1 cellular context compared by ENCODE assay signal in the genomic region with DNA sequence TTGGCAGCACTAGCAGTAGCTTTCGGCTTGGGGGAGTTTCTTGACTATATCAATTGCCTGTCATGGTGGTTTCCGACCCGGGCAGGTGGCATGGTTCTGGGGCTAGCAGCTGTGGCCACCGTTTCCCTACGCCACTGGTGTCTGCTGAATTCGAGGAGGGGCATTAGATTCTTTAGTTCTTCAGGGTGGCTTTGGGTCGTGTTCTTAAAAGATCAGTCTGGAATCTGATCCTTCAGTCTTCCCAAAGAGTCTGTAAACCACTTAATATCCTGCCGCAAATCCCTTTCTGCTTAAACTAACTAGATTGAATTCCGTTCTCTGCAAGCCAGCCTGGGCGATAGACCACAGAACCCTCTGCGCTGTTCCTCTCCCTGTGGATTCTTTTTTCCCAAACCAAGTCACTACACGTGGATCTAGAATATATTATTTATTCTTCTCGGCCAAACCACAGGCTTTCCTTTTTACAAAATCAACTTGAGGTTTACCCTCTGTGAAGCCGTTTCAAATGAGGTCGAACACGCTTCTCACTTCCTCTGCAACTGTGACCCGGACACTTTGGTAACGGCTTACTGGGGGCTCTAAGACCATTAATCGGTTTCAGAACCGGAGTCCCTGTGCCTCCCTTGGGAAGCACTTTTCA.
TF ChIP-seq lines count a peak whose summit lies in the region.

No MANE protein-coding gene starts in this region.

TF ChIP-seq in IMR-90, 13 proteins besides CTCF, POLR2A, EP300 and RAD21 (continued from another document):
- TF ChIP-seq BHLHE40 (IDR thresholded peaks at IDR 0.05; ENCODE audit: low read depth, low read length) = no peak
